ENCODE assay signal across 14 cellular contexts in the genomic region with DNA sequence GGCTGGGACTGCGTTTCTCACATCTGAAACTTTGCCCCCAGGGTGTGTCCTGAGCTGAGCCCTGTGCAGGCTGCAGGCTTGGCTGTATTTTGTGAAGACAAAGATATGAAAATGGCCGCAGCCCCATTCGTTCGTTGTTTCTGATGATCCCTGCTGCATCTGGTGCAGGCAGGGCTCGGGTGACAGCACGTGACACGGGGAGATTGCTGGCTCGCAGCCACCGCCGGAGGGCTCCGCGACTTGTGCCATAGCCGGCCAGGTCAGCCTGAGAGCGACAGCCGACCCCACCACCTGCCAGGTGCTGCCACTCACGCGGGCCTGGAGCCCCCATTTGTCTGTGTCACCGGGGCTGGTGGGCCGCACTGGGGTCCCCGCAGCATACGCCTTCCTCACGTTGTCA.
DNase-seq lines count a peak whose midpoint lies in the region; ATAC-seq and TF ChIP-seq lines count a peak whose summit lies in the region.
"Had no signal": no experiment of that assay in that cellular context is flagged by ENCODE, and none has a peak within 500 bp of the region (broad histone marks: within the 10 kb centered on the region; RNA-seq: fewer than 3 reads in every experiment).

No MANE protein-coding gene starts in this region.

- POLR2A ChIA-PET in HEK293 (lab: Yijun Ruan, JAX): no interaction called here

- CTCF ChIA-PET in HEK293 (lab: Yijun Ruan, JAX): no interaction called here

- peaks cover 7% of the 10 kb centered on the region for H3K36me3 Mint-ChIP-seq in glutamatergic neuron (ENCODE audit: unreplicated experiment)
- H3K36me3 Mint-ChIP-seq in immature natural killer cell: peaks cover 4 to 31% (median 12%) of the 10 kb centered on the region in 3 donors
- H3K36me3 Mint-ChIP-seq: activated naive CD8-positive, alpha-beta T cell treated with anti-CD3 and anti-CD28 coated beads for 36 hours had no signal

- peak overlapping the region; percentile 63 for H3K4me3 Mint-ChIP-seq in glutamatergic neuron (ENCODE audit: unreplicated experiment)
- H3K4me3 Mint-ChIP-seq in immature natural killer cell: no peak overlapping the region
- H3K4me3 Mint-ChIP-seq: activated CD4-positive, alpha-beta T cell treated with anti-CD3 and anti-CD28 coated beads, Interleukin-2, amount 10 ng/mL, durations not matched to agents 24 days and 14 days; activated naive CD8-positive, alpha-beta T cell treated with anti-CD3 and anti-CD28 coated beads for 36 hours; naive thymus-derived CD8-positive, alpha-beta T cell had no signal

- no peak overlapping the region for H3K4me3 ChIP-seq in HEK293 (ENCODE audit: low read depth, low read length)
- peak overlapping the region; percentile 14 to 34 (median 20) for H3K4me3 ChIP-seq in gastrocnemius medialis

- peaks cover 18% of the 10 kb centered on the region for H3K4me1 ChIP-seq in HEK293 (ENCODE audit: control insufficient read depth, insufficient read depth, low read length)
- peaks cover 70 to 81% of the 10 kb centered on the region in 2 donors for H3K4me1 ChIP-seq in gastrocnemius medialis

- peaks cover 27% of the 10 kb centered on the region for H3K9me3 Mint-ChIP-seq in glutamatergic neuron (ENCODE audit: unreplicated experiment)
- H3K9me3 Mint-ChIP-seq in immature natural killer cell: no peaks in the 10 kb centered on the region
- H3K9me3 Mint-ChIP-seq: activated CD4-positive, alpha-beta T cell treated with anti-CD3 and anti-CD28 coated beads, Interleukin-2, amount 10 ng/mL, durations not matched to agents 24 days and 14 days; activated naive CD8-positive, alpha-beta T cell treated with anti-CD3 and anti-CD28 coated beads for 36 hours had no signal

- H3K9me3 ChIP-seq in HEK293 (ENCODE audit: control insufficient read depth, insufficient read depth, low read depth, low read length) (no peaks in the 10 kb centered on the region), gastrocnemius medialis (no peaks in the 10 kb centered on the region)

- in situ Hi-C loops in gastrocnemius medialis (cut with MboI; ENCODE audit: low sequenced_read_pairs in 4 of 4): no loop called here

- H3K4me1 Mint-ChIP-seq in glutamatergic neuron (ENCODE audit: low read depth, unreplicated experiment) (peaks cover 48% of the 10 kb centered on the region), immature natural killer cell (peaks cover 67 to 81% of the 10 kb centered on the region in 2 donors)
- H3K4me1 Mint-ChIP-seq: activated CD4-positive, alpha-beta T cell treated with anti-CD3 and anti-CD28 coated beads, Interleukin-2, amount 10 ng/mL, durations not matched to agents 24 days and 14 days; activated naive CD8-positive, alpha-beta T cell treated with anti-CD3 and anti-CD28 coated beads for 36 hours had no signal

- H3K36me3 ChIP-seq in HEK293 (ENCODE audit: control insufficient read depth in 2 of 2, insufficient read depth in 1 of 2, low read length in 2 of 2) (peaks cover 0 to 32% of the 10 kb centered on the region in 2 experiments; a peak in 1 of 3 replicates), gastrocnemius medialis (no peaks in the 10 kb centered on the region)

- TF ChIP-seq CTCF in HEK293 (tag by site-specific recombination; IDR thresholded peaks at IDR 0.05) (no peak), glutamatergic neuron (IDR thresholded peaks at IDR 0.05; ENCODE audit: partially characterized antibody, unreplicated experiment) (no peak), gastrocnemius medialis (IDR thresholded peaks at IDR 0.05 in 4 of 5, conservative IDR thresholded peaks at IDR 0.05 in 1 of 5) (no peak)

- peaks cover 13% of the 10 kb centered on the region for H3K27me3 Mint-ChIP-seq in glutamatergic neuron (ENCODE audit: unreplicated experiment)
- peaks cover 0 to 6% (median 4%) of the 10 kb centered on the region in 3 donors for H3K27me3 Mint-ChIP-seq in immature natural killer cell (ENCODE audit: low read depth in 3 of 3)

- intact Hi-C loops in gastrocnemius medialis (cut with DNase I; ENCODE audit: low total_unique reads): no loop called here

- H3K27ac Mint-ChIP-seq in glutamatergic neuron (ENCODE audit: unreplicated experiment): peak overlapping the region; percentile 66
- H3K27ac Mint-ChIP-seq in immature natural killer cell: no peak overlapping the region
- H3K27ac Mint-ChIP-seq: activated CD4-positive, alpha-beta T cell treated with anti-CD3 and anti-CD28 coated beads, Interleukin-2, amount 10 ng/mL, durations not matched to agents 24 days and 14 days; activated naive CD8-positive, alpha-beta T cell treated with anti-CD3 and anti-CD28 coated beads for 36 hours had no signal

- TF ChIP-seq POLR2A in gastrocnemius medialis (IDR thresholded peaks at IDR 0.05): no peak

- ATAC-seq in gastrocnemius medialis (peak in 1 of 2 donors; percentile 30), HG02870 (IDR thresholded peaks at IDR 0.05; ENCODE audit: unreplicated experiment) (no peak), GM19452 (IDR thresholded peaks at IDR 0.05; ENCODE audit: unreplicated experiment) (no peak)
- ATAC-seq: naive thymus-derived CD8-positive, alpha-beta T cell had no signal

- no peaks in the 10 kb centered on the region for H3K27me3 ChIP-seq in gastrocnemius medialis

- DNase-seq in NCI-H510A treated with DMSO at 0.1 percent for 48 hours (lab: John Stamatoyannopoulos, UW) (peak; percentile 79), glutamatergic neuron (no peak), gastrocnemius medialis (peak in 1 of 2 donors; percentile 71), immature natural killer cell (no peak), SW 1271 (lab: John Stamatoyannopoulos, UW) (no peak)
- DNase-seq: activated CD4-positive, alpha-beta T cell treated with anti-CD3 and anti-CD28 coated beads, Interleukin-2, amount 10 ng/mL, durations not matched to agents 24 days and 14 days; activated naive CD8-positive, alpha-beta T cell treated with anti-CD3 and anti-CD28 coated beads for 36 hours; Calu3; SIG-M5; stimulated activated CD4-positive, alpha-beta T cell treated with anti-CD3 and anti-CD28 coated beads, Interleukin-2, amount 100 ng/mL, for 48 hours had no signal

- H3K27ac ChIP-seq in HEK293 (ENCODE audit: extremely low read depth, low read depth, low read length) (peak overlapping the region; percentile 83; the same call in 1 of the 2 replicates), gastrocnemius medialis (peak overlapping the region; percentile 52 to 80 (median 72))

TF ChIP-seq in HEK293, 187 proteins besides CTCF, POLR2A, EP300 and RAD21 (continues in another document):
- TF ChIP-seq ZNF335 (tag by site-specific recombination; conservative IDR thresholded peaks at IDR 0.05): peak; percentile 44
- TF ChIP-seq, protein P1, sequence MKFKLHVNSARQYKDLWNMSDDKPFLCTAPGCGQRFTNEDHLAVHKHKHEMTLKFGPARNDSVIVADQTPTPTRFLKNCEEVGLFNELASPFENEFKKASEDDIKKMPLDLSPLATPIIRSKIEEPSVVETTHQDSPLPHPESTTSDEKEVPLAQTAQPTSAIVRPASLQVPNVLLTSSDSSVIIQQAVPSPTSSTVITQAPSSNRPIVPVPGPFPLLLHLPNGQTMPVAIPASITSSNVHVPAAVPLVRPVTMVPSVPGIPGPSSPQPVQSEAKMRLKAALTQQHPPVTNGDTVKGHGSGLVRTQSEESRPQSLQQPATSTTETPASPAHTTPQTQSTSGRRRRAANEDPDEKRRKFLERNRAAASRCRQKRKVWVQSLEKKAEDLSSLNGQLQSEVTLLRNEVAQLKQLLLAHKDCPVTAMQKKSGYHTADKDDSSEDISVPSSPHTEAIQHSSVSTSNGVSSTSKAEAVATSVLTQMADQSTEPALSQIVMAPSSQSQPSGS (tag by site-specific recombination; IDR thresholded peaks at IDR 0.05; ENCODE audit: low read depth): no peak
- TF ChIP-seq, protein P2, sequence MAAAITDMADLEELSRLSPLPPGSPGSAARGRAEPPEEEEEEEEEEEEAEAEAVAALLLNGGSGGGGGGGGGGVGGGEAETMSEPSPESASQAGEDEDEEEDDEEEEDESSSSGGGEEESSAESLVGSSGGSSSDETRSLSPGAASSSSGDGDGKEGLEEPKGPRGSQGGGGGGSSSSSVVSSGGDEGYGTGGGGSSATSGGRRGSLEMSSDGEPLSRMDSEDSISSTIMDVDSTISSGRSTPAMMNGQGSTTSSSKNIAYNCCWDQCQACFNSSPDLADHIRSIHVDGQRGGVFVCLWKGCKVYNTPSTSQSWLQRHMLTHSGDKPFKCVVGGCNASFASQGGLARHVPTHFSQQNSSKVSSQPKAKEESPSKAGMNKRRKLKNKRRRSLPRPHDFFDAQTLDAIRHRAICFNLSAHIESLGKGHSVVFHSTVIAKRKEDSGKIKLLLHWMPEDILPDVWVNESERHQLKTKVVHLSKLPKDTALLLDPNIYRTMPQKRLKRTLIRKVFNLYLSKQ (tag by site-specific recombination; IDR thresholded peaks at IDR 0.05; ENCODE audit: borderline replicate concordance): no peak
- no peak for TF ChIP-seq ZNF311 (tag by site-specific recombination; IDR thresholded peaks at IDR 0.05; ENCODE audit: borderline replicate concordance)
- TF ChIP-seq MYNN (tag by site-specific recombination; IDR thresholded peaks at IDR 0.05; ENCODE audit: borderline replicate concordance): no peak
- no peak for TF ChIP-seq ZNF2 (tag by site-specific recombination; IDR thresholded peaks at IDR 0.05)
- TF ChIP-seq, protein P3, sequence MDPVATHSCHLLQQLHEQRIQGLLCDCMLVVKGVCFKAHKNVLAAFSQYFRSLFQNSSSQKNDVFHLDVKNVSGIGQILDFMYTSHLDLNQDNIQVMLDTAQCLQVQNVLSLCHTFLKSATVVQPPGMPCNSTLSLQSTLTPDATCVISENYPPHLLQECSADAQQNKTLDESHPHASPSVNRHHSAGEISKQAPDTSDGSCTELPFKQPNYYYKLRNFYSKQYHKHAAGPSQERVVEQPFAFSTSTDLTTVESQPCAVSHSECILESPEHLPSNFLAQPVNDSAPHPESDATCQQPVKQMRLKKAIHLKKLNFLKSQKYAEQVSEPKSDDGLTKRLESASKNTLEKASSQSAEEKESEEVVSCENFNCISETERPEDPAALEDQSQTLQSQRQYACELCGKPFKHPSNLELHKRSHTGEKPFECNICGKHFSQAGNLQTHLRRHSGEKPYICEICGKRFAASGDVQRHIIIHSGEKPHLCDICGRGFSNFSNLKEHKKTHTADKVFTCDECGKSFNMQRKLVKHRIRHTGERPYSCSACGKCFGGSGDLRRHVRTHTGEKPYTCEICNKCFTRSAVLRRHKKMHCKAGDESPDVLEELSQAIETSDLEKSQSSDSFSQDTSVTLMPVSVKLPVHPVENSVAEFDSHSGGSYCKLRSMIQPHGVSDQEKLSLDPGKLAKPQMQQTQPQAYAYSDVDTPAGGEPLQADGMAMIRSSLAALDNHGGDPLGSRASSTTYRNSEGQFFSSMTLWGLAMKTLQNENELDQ (tag by site-specific recombination; IDR thresholded peaks at IDR 0.05; ENCODE audit: low read depth): no peak
- TF ChIP-seq ZNF626 (tag by site-specific recombination; IDR thresholded peaks at IDR 0.05): no peak
- TF ChIP-seq ZNF660 (tag by site-specific recombination; IDR thresholded peaks at IDR 0.05): 0 out of 2 replicates have a peak, but pooled peaks have one; percentile 64
- no peak for TF ChIP-seq ZNF211 (tag by site-specific recombination; IDR thresholded peaks at IDR 0.05; ENCODE audit: low read depth)
- no peak for TF ChIP-seq ZNF132 (tag by site-specific recombination; IDR thresholded peaks at IDR 0.05; ENCODE audit: borderline replicate concordance)
- TF ChIP-seq GLI2 (tag by site-specific recombination; IDR thresholded peaks at IDR 0.05; ENCODE audit: borderline replicate concordance, low read depth): no peak
